Comparison of ENCODE assay signal across 9 cellular contexts in genomic region chr11:68004551-68005335, GRCh38. TPM values are rescaled to one million over a fixed set of nuclear protein-coding genes. Genes with fewer than 3 reads are reported as not detected.
DNase-seq lines count a peak whose midpoint lies in the region; ATAC-seq and TF ChIP-seq lines count a peak whose summit lies in the region.
"Had no signal": no experiment of that assay in that cellular context is flagged by ENCODE, and none has a peak within 500 bp of the region (broad histone marks: within the 10 kb centered on the region; RNA-seq: fewer than 3 reads in every experiment).

No MANE protein-coding gene starts in this region.

- intact Hi-C loops in heart left ventricle (cut with DNase I): loop anchor here in 1 of 10 donors (5.0 to 10.0 kb wide), 2 partner anchors 33 to 200 kb away; partner anchors contain the start of gene TCIRG1
- intact Hi-C loops in cardiac septum (cut with DNase I): no loop called here
- intact Hi-C loops in activated T-helper 1 cell treated with anti-CD3 and anti-CD28 coated beads, Interleukin-12 subunit alpha, Interleukin-12 subunit beta, Interleukin-2, Interleukin-4 antibody, amounts not matched to agents 30 ng/mL and 10 ng/mL and 1 ng/mL, durations not matched to agents 14 hours and 24 hours and 36 hours (cut with micrococcal nuclease): loop anchor here (1.0 to 2.0 kb wide), 4 partner anchors 8 to 210 kb away; partner anchors contain the start of gene NDUFS8
- intact Hi-C loops in left lung (cut with DNase I): no loop called here

- H3K27ac ChIP-seq in heart left ventricle (no peak overlapping the region), left lung (no peak overlapping the region), upper lobe of left lung (peak overlapping the region in 3 of 4 donors; percentile 84 to 91 (median 87))
- H3K27ac ChIP-seq: cardiac muscle cell had no signal

- H3K27me3 ChIP-seq in heart left ventricle: no peaks in the 10 kb centered on the region
- no peaks in the 10 kb centered on the region for H3K27me3 ChIP-seq in left lung
- H3K27me3 ChIP-seq in upper lobe of left lung: no peaks in the 10 kb centered on the region

- H3K9me3 ChIP-seq in heart left ventricle (no peaks in the 10 kb centered on the region), left lung (no peaks in the 10 kb centered on the region), upper lobe of left lung (no peaks in the 10 kb centered on the region)

- TF ChIP-seq CTCF in heart left ventricle (IDR thresholded peaks at IDR 0.05) (no peak), left lung (IDR thresholded peaks at IDR 0.05) (no peak), upper lobe of left lung (IDR thresholded peaks at IDR 0.05) (no peak)

- H3K9me3 Mint-ChIP-seq in activated T-helper 1 cell treated with anti-CD3 and anti-CD28 coated beads, Interleukin-12 subunit alpha, Interleukin-12 subunit beta, Interleukin-2, Interleukin-4 antibody, amounts not matched to agents 30 ng/mL and 10 ng/mL and 1 ng/mL, durations not matched to agents 14 hours and 24 hours and 36 hours: no peaks in the 10 kb centered on the region

- no peaks in the 10 kb centered on the region for H3K27me3 Mint-ChIP-seq in activated T-helper 1 cell treated with anti-CD3 and anti-CD28 coated beads, Interleukin-12 subunit alpha, Interleukin-12 subunit beta, Interleukin-2, Interleukin-4 antibody, amounts not matched to agents 30 ng/mL and 10 ng/mL and 1 ng/mL, durations not matched to agents 14 hours and 24 hours and 36 hours (ENCODE audit: insufficient read depth)

- H3K4me3 ChIP-seq in heart left ventricle: peak overlapping the region in 10 of 12 donors; percentile 57 to 86 (median 69)
- H3K4me3 ChIP-seq in left lung: peak overlapping the region in 1 of 2 donors; percentile 83
- peak overlapping the region in 3 of 4 donors; percentile 71 to 96 (median 76) for H3K4me3 ChIP-seq in upper lobe of left lung

- H3K4me3 Mint-ChIP-seq in activated T-helper 1 cell treated with anti-CD3 and anti-CD28 coated beads, Interleukin-12 subunit alpha, Interleukin-12 subunit beta, Interleukin-2, Interleukin-4 antibody, amounts not matched to agents 30 ng/mL and 10 ng/mL and 1 ng/mL, durations not matched to agents 14 hours and 24 hours and 36 hours: peak overlapping the region; percentile 85

- H3K36me3 ChIP-seq in heart left ventricle (no peaks in the 10 kb centered on the region), left lung (no peaks in the 10 kb centered on the region), upper lobe of left lung (no peaks in the 10 kb centered on the region)
- H3K36me3 ChIP-seq: cardiac muscle cell had no signal

- WGBS in heart left ventricle, 4 donors: 68 to 83% (median 76%) methylated on average over 10 to 14 of the region's 14 CpGs
- 86% methylated on average over 8 to 14 of the region's 14 CpGs for WGBS in upper lobe of left lung, 2 donors

- no peak for TF ChIP-seq EP300 in upper lobe of left lung (IDR thresholded peaks at IDR 0.05)

- no peaks in the 10 kb centered on the region for H3K36me3 Mint-ChIP-seq in activated T-helper 1 cell treated with anti-CD3 and anti-CD28 coated beads, Interleukin-12 subunit alpha, Interleukin-12 subunit beta, Interleukin-2, Interleukin-4 antibody, amounts not matched to agents 30 ng/mL and 10 ng/mL and 1 ng/mL, durations not matched to agents 14 hours and 24 hours and 36 hours (ENCODE audit: low read depth)

- peaks cover 33% of the 10 kb centered on the region for H3K4me1 Mint-ChIP-seq in activated T-helper 1 cell treated with anti-CD3 and anti-CD28 coated beads, Interleukin-12 subunit alpha, Interleukin-12 subunit beta, Interleukin-2, Interleukin-4 antibody, amounts not matched to agents 30 ng/mL and 10 ng/mL and 1 ng/mL, durations not matched to agents 14 hours and 24 hours and 36 hours (ENCODE audit: low read depth)

- H3K4me1 ChIP-seq in heart left ventricle (peaks cover 0 to 37% (median 13%) of the 10 kb centered on the region in 12 donors), left lung (peaks cover 3 to 60% of the 10 kb centered on the region in 2 donors), upper lobe of left lung (peaks cover 23 to 48% (median 33%) of the 10 kb centered on the region in 4 donors)

- H3K27ac Mint-ChIP-seq in activated T-helper 1 cell treated with anti-CD3 and anti-CD28 coated beads, Interleukin-12 subunit alpha, Interleukin-12 subunit beta, Interleukin-2, Interleukin-4 antibody, amounts not matched to agents 30 ng/mL and 10 ng/mL and 1 ng/mL, durations not matched to agents 14 hours and 24 hours and 36 hours: peak overlapping the region; percentile 82

- DNase-seq in heart left ventricle (peak in 1 of 5 donors; percentile 20), cardiac septum (ENCODE audit: low spot score) (no peak), left lung (peak; percentile 31 to 53), upper lobe of left lung (no peak), NCI-H345 treated with DMSO at 0.1 percent for 48 hours (lab: John Stamatoyannopoulos, UW; ENCODE audit: unreplicated experiment) (no peak), dermis blood vessel endothelial cell (no peak)
- DNase-seq in activated T-helper 1 cell treated with anti-CD3 and anti-CD28 coated beads, Interleukin-12 subunit alpha, Interleukin-12 subunit beta, Interleukin-2, Interleukin-4 antibody, amounts not matched to agents 30 ng/mL and 10 ng/mL and 1 ng/mL, durations not matched to agents 14 hours and 24 hours and 36 hours (ENCODE audit: low spot score): no peak

- TF ChIP-seq POLR2A in heart left ventricle (IDR thresholded peaks at IDR 0.05) (no peak), upper lobe of left lung (IDR thresholded peaks at IDR 0.05) (no peak)

- ATAC-seq in heart left ventricle (no peak), left lung (no peak), upper lobe of left lung (ENCODE audit: low FRiP score in 2 of 2) (no peak), HG03460 (IDR thresholded peaks at IDR 0.05; ENCODE audit: unreplicated experiment) (no peak)

RNA-seq across cellular contexts. Expression of gene UNC93B1, which starts 0.8 kb away (rescaled TPM):
- total RNA-seq in heart left ventricle: 10 to 100 TPM in 3 of 9 donors, 1 to 10 TPM in 6; 5.2 to 34.2 (median 7.9) TPM
- 1 to 10 TPM; 5.0 to 6.5 TPM for polyA plus RNA-seq in heart left ventricle
- 5.3 TPM for total RNA-seq in cardiac septum
- 13.9 and 14.8 TPM in 2 replicates for total RNA-seq in activated T-helper 1 cell treated with anti-CD3 and anti-CD28 coated beads, Interleukin-12 subunit alpha, Interleukin-12 subunit beta, Interleukin-2, Interleukin-4 antibody, amounts not matched to agents 30 ng/mL and 10 ng/mL and 1 ng/mL, durations not matched to agents 14 hours and 24 hours and 36 hours
- 10 to 100 TPM; 52.5 to 98.9 TPM for total RNA-seq in left lung
- 100 to 1,000 TPM in 4 of 6 donors, 10 to 100 TPM in 2; 99.3 to 186 (median 124) TPM for total RNA-seq in upper lobe of left lung
- 21.1 and 23.3 TPM in 2 replicates for total RNA-seq in dermis blood vessel endothelial cell

RNA-seq across cellular contexts. Expression of gene ALDH3B1, which starts 5.4 kb away (rescaled TPM):
- total RNA-seq in heart left ventricle (10 to 100 TPM in 2 of 9 donors, 1 to 10 TPM in 7; 2.3 to 25.4 (median 6.1) TPM), cardiac septum (5.1 TPM), left lung (10 to 100 TPM; 59.3 to 87.1 TPM), upper lobe of left lung (100 to 1,000 TPM; 107 to 229 (median 185) TPM), dermis blood vessel endothelial cell (0.65 and 0.68 TPM in 2 replicates)
- polyA plus RNA-seq in heart left ventricle: 1 to 10 TPM; 2.7 to 3.3 TPM
- not detected in 2 replicates for total RNA-seq in activated T-helper 1 cell treated with anti-CD3 and anti-CD28 coated beads, Interleukin-12 subunit alpha, Interleukin-12 subunit beta, Interleukin-2, Interleukin-4 antibody, amounts not matched to agents 30 ng/mL and 10 ng/mL and 1 ng/mL, durations not matched to agents 14 hours and 24 hours and 36 hours

RNA-seq across cellular contexts. Expression of gene NDUFS8, which starts 25.7 kb away (rescaled TPM):
- 100 to 1,000 TPM; 262 to 948 (median 365) TPM for total RNA-seq in heart left ventricle
- 100 to 1,000 TPM; 310 to 870 TPM for polyA plus RNA-seq in heart left ventricle
- total RNA-seq in cardiac septum: 315 TPM
- 137 and 144 TPM in 2 replicates for total RNA-seq in activated T-helper 1 cell treated with anti-CD3 and anti-CD28 coated beads, Interleukin-12 subunit alpha, Interleukin-12 subunit beta, Interleukin-2, Interleukin-4 antibody, amounts not matched to agents 30 ng/mL and 10 ng/mL and 1 ng/mL, durations not matched to agents 14 hours and 24 hours and 36 hours
- 100 to 1,000 TPM; 148 to 151 TPM for total RNA-seq in left lung
- 100 to 1,000 TPM in 5 of 6 donors, 10 to 100 TPM in 1; 64.5 to 196 (median 143) TPM for total RNA-seq in upper lobe of left lung
- 104 and 109 TPM in 2 replicates for total RNA-seq in dermis blood vessel endothelial cell

RNA-seq across cellular contexts. Expression of gene TCIRG1, which starts 34.1 kb away (rescaled TPM):
- total RNA-seq in heart left ventricle (10 to 100 TPM; 10.2 to 88.7 (median 20.3) TPM), cardiac septum (26.5 TPM), left lung (100 to 1,000 TPM; 191 to 323 TPM), upper lobe of left lung (100 to 1,000 TPM; 141 to 919 (median 287) TPM), dermis blood vessel endothelial cell (81.3 and 110 TPM in 2 replicates)
- 10 to 100 TPM; 25.5 to 36.9 TPM for polyA plus RNA-seq in heart left ventricle
- 142 and 152 TPM in 2 replicates for total RNA-seq in activated T-helper 1 cell treated with anti-CD3 and anti-CD28 coated beads, Interleukin-12 subunit alpha, Interleukin-12 subunit beta, Interleukin-2, Interleukin-4 antibody, amounts not matched to agents 30 ng/mL and 10 ng/mL and 1 ng/mL, durations not matched to agents 14 hours and 24 hours and 36 hours

Comparison
In these comparisons a context has a peak if more than half of its experiments do, and no peak if none do; other contexts are left out.
1. DNase-seq: peak in left lung (2 of 2); none in cardiac septum (single experiment), activated T-helper 1 cell treated with anti-CD3 and anti-CD28 coated beads, Interleukin-12 subunit alpha, Interleukin-12 subunit beta, Interleukin-2, Interleukin-4 antibody, amounts not matched to agents 30 ng/mL and 10 ng/mL and 1 ng/mL, durations not matched to agents 14 hours and 24 hours and 36 hours (single experiment), upper lobe of left lung (0 of 2), NCI-H345 treated with DMSO at 0.1 percent for 48 hours (single experiment) and dermis blood vessel endothelial cell (single experiment).
2. H3K27ac ChIP-seq: peak in upper lobe of left lung (3 of 4); none in heart left ventricle (0 of 12) and left lung (0 of 2).